19 cellular contexts compared by ENCODE assay signal in the genomic region with DNA sequence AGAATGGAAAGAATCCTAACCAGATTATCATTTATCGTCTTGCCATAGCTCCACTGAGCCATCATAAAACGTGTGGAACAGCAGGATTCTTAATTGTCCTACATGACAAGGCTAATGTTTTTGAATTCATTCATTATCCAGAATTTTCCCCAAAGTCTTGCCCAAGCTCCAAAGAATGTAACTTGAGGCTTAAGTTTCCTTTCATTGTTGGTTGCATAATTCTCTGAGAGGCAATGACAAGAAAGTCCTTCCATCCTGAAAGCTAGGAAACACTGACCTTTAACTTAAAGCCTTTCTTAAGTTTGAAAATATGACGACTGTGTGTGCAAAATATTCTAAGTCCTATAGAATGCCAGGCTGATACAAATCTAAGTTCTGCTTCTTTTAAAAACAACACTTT.
"Had no signal": no experiment of that assay in that cellular context is flagged by ENCODE, and none has a peak within 500 bp of the region (broad histone marks: within the 10 kb centered on the region; RNA-seq: fewer than 3 reads in every experiment).

No MANE protein-coding gene starts in this region.

- H3K9me3 ChIP-seq: ascending aorta, gastroesophageal sphincter, ovary, tibial artery, uterus had no signal

- ATAC-seq: activated CD8-positive, alpha-beta T cell treated with anti-CD3 and anti-CD28 coated beads for 36 hours; activated T-cell treated with anti-CD3 and anti-CD28 coated beads, Interleukin-2, amount 50 U/mL, for 72 hours; gastroesophageal sphincter; left ventricle myocardium superior; T-cell had no signal

- H3K4me1 ChIP-seq: ascending aorta, gastroesophageal sphincter, uterus had no signal

- H3K4me3 ChIP-seq: ascending aorta, gastroesophageal sphincter, ovary, tibial artery, uterus had no signal

- H3K4me3 Mint-ChIP-seq: activated CD8-positive, alpha-beta T cell treated with anti-CD3 and anti-CD28 coated beads for 36 hours; activated naive CD8-positive, alpha-beta T cell treated with anti-CD3 and anti-CD28 coated beads for 36 hours; activated T-cell treated with anti-CD3 and anti-CD28 coated beads, Interleukin-2, amount 50 U/mL, for 72 hours; central memory CD8-positive, alpha-beta T cell; neural crest cell; T-cell had no signal

- H3K27ac Mint-ChIP-seq: activated CD8-positive, alpha-beta T cell treated with anti-CD3 and anti-CD28 coated beads for 36 hours; activated naive CD8-positive, alpha-beta T cell treated with anti-CD3 and anti-CD28 coated beads for 36 hours; activated T-cell treated with anti-CD3 and anti-CD28 coated beads, Interleukin-2, amount 50 U/mL, for 72 hours; T-cell had no signal

- H3K27me3 Mint-ChIP-seq: activated CD8-positive, alpha-beta T cell treated with anti-CD3 and anti-CD28 coated beads for 36 hours; activated naive CD8-positive, alpha-beta T cell treated with anti-CD3 and anti-CD28 coated beads for 36 hours; central memory CD8-positive, alpha-beta T cell had no signal

- H3K9me3 Mint-ChIP-seq: activated CD8-positive, alpha-beta T cell treated with anti-CD3 and anti-CD28 coated beads for 36 hours; activated naive CD8-positive, alpha-beta T cell treated with anti-CD3 and anti-CD28 coated beads for 36 hours; central memory CD8-positive, alpha-beta T cell had no signal

- H3K27ac ChIP-seq: ascending aorta, gastroesophageal sphincter, ovary, tibial artery, uterus, WERI-Rb-1 had no signal

- H3K36me3 Mint-ChIP-seq: activated naive CD8-positive, alpha-beta T cell treated with anti-CD3 and anti-CD28 coated beads for 36 hours; T-cell had no signal

- H3K36me3 ChIP-seq: ascending aorta, gastroesophageal sphincter, ovary, tibial artery, uterus, WERI-Rb-1 had no signal

- DNase-seq: activated CD4-positive, alpha-beta T cell treated with anti-CD3 and anti-CD28 coated beads for 4 hours; activated CD8-positive, alpha-beta memory T cell treated with anti-CD3 and anti-CD28 coated beads, Interleukin-2, amount 50 U/mL, for 4 hours; activated CD8-positive, alpha-beta T cell treated with anti-CD3 and anti-CD28 coated beads for 36 hours; activated gamma-delta T cell treated with Interleukin-2 at 50 U/mL for 16 hours; activated naive CD8-positive, alpha-beta T cell treated with anti-CD3 and anti-CD28 coated beads for 36 hours; activated T-cell treated with anti-CD3 and anti-CD28 coated beads, Interleukin-2, amount 50 U/mL, for 72 hours; kidney; left ventricle myocardium superior; ovary; stimulated activated CD4-positive, alpha-beta T cell treated with anti-CD3 and anti-CD28 coated beads, Interleukin-4, amount 100 ng/mL, for 4 hours; T-cell; T1000; tibial artery; uterus had no signal

- H3K27me3 ChIP-seq: ascending aorta, gastroesophageal sphincter, ovary, tibial artery, uterus had no signal

- H3K4me1 Mint-ChIP-seq: activated naive CD8-positive, alpha-beta T cell treated with anti-CD3 and anti-CD28 coated beads for 36 hours; central memory CD8-positive, alpha-beta T cell; T-cell had no signal
